In the genomic region with DNA sequence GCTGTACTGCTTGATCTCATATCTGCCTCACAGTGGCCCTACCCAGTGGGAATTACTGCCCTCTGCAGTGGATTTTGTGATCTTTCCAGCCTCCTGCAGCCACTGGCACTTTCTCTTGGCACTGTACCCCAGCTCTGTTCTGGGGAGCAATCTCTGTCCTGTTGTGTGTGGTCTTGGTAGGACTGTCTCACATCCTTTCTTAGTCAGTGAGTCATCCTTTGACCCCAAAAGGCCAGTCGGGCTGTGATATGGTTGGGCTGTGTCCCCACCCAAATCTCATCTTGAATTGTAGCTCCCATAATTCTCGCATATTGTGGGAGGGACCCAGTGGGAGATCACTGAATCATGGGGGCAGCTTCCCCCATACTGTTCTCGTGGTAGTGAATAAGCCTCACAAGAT, we compare ENCODE assay signal across 24 cellular contexts.
DNase-seq lines count a peak whose midpoint lies in the region; ATAC-seq, FAIRE-seq and TF ChIP-seq lines count a peak whose summit lies in the region.
"Had no signal": no experiment of that assay in that cellular context is flagged by ENCODE, and none has a peak within 500 bp of the region (broad histone marks: within the 10 kb centered on the region; RNA-seq: fewer than 3 reads in every experiment).

No MANE protein-coding gene starts in this region.

- H3K9me3 ChIP-seq in A549 (no peaks in the 10 kb centered on the region), HEK293 (ENCODE audit: control insufficient read depth, insufficient read depth, low read depth, low read length) (no peaks in the 10 kb centered on the region), astrocyte (ENCODE audit: insufficient read depth, low read depth, low read length) (no peaks in the 10 kb centered on the region), sigmoid colon (no peaks in the 10 kb centered on the region)
- H3K9me3 ChIP-seq: BLaER1 had no signal

- H3K36me3 ChIP-seq in HEK293 (ENCODE audit: control insufficient read depth in 2 of 2, insufficient read depth in 1 of 2, low read length in 2 of 2) (no peaks in the 10 kb centered on the region), astrocyte (ENCODE audit: insufficient read depth, low read length) (no peaks in the 10 kb centered on the region), mesendoderm (ENCODE audit: control insufficient read depth, insufficient read depth, low read length) (no peaks in the 10 kb centered on the region), sigmoid colon (no peaks in the 10 kb centered on the region)
- H3K36me3 ChIP-seq: BLaER1 had no signal

- H3K4me2 ChIP-seq in A549 (no peak overlapping the region), astrocyte (ENCODE audit: low read length) (no peak overlapping the region), mesendoderm (ENCODE audit: low read length) (no peak overlapping the region)
- H3K4me2 ChIP-seq: BLaER1 had no signal

- no peak overlapping the region for H3K4ac ChIP-seq in mesendoderm (ENCODE audit: low read depth, low read length)

- POLR2A ChIA-PET in A549 (lab: Yijun Ruan, JAX) = interaction anchor here (1.4 kb wide), 1 partner anchor 12 kb away, joined by 6 read pairs; no protein-coding TSS in a partner anchor
- POLR2A ChIA-PET in HEK293 (lab: Yijun Ruan, JAX) = no interaction called here
- POLR2A ChIA-PET in activated CD4-positive, alpha-beta T cell treated with anti-CD3 and anti-CD28 coated beads for 36 hours (lab: Charles Lee) = interaction anchor here (0.5 kb wide), 1 partner anchor 513 kb away, joined by 3 read pairs; no protein-coding TSS in a partner anchor

- ATAC-seq in A549 = no peak
- no peak for ATAC-seq in activated CD4-positive, CD25-positive, alpha-beta regulatory T cell treated with anti-CD3 and anti-CD28 coated beads, Interleukin-2, amount 50 U/mL, for 24 hours
- ATAC-seq in activated CD4-positive, alpha-beta T cell treated with anti-CD3 and anti-CD28 coated beads for 36 hours = no peak
- ATAC-seq: CD8-positive, alpha-beta T cell; SK-N-SH treated with all-trans-retinoic acid at 6 μM for 48 hours had no signal

- H3K18ac ChIP-seq in mesendoderm (ENCODE audit: low read length) = no peak overlapping the region

- H3K4me3 ChIP-seq in A549 = no peak overlapping the region
- no peak overlapping the region for H3K4me3 ChIP-seq in HEK293 (ENCODE audit: low read depth, low read length)
- H3K4me3 ChIP-seq in astrocyte (ENCODE audit: insufficient read depth, low read depth, low read length) = no peak overlapping the region
- no peak overlapping the region for H3K4me3 ChIP-seq in mesendoderm (ENCODE audit: low read length)
- no peak overlapping the region for H3K4me3 ChIP-seq in sigmoid colon
- H3K4me3 ChIP-seq: BLaER1 had no signal

- H3K27me3 ChIP-seq in astrocyte (ENCODE audit: insufficient read depth, low read length) = no peaks in the 10 kb centered on the region
- H3K27me3 ChIP-seq in mesendoderm (ENCODE audit: insufficient read depth, low read length, poor library complexity) = no peaks in the 10 kb centered on the region
- no peaks in the 10 kb centered on the region for H3K27me3 ChIP-seq in sigmoid colon
- H3K27me3 ChIP-seq: BLaER1 had no signal

- no peaks in the 10 kb centered on the region for H4K20me1 ChIP-seq in astrocyte (ENCODE audit: insufficient read depth, low read length)
- H4K20me1 ChIP-seq: BLaER1 had no signal

- intact Hi-C loops in sigmoid colon (cut with DNase I) = loop anchor here (10.0 kb wide), 1 partner anchor 124 kb away; no protein-coding TSS in a partner anchor
- intact Hi-C loops in activated CD4-positive, alpha-beta T cell treated with anti-CD3 and anti-CD28 coated beads for 36 hours (cut with DNase I, micrococcal nuclease) = no loop called here

- H2AFZ ChIP-seq in astrocyte (ENCODE audit: low read depth, low read length) = no peak overlapping the region

- H2BK15ac ChIP-seq in mesendoderm (replicated peaks; ENCODE audit: low read depth) = no peak overlapping the region

- no peak overlapping the region for H4K5ac ChIP-seq in mesendoderm (ENCODE audit: low read length)

- TF ChIP-seq CTCF in A549 (IDR thresholded peaks at IDR 0.05) (no peak), HEK293 (tag by site-specific recombination; IDR thresholded peaks at IDR 0.05) (no peak), astrocyte (IDR thresholded peaks at IDR 0.05; ENCODE audit: insufficient read depth, low read depth, low read length) (no peak), sigmoid colon (IDR thresholded peaks at IDR 0.05) (no peak)

- H3K79me1 ChIP-seq in mesendoderm (ENCODE audit: low read length) = no peaks in the 10 kb centered on the region

- H3K27me3 Mint-ChIP-seq in astrocyte (ENCODE audit: low read depth, unreplicated experiment) = no peaks in the 10 kb centered on the region
- H3K27me3 Mint-ChIP-seq in activated CD4-positive, alpha-beta T cell treated with anti-CD3 and anti-CD28 coated beads for 36 hours = no peaks in the 10 kb centered on the region

- no peak overlapping the region for H2BK5ac ChIP-seq in mesendoderm (ENCODE audit: low read length)

- H2BK120ac ChIP-seq in mesendoderm (ENCODE audit: low read depth, low read length) = no peak overlapping the region

- no peaks in the 10 kb centered on the region for H3K36me3 Mint-ChIP-seq in astrocyte (ENCODE audit: low read depth, unreplicated experiment)
- H3K36me3 Mint-ChIP-seq in activated CD4-positive, alpha-beta T cell treated with anti-CD3 and anti-CD28 coated beads for 36 hours (ENCODE audit: low read depth) = no peaks in the 10 kb centered on the region
- H3K36me3 Mint-ChIP-seq: CD8-positive, alpha-beta T cell had no signal

- peaks cover 21% of the 10 kb centered on the region for H3K4me1 ChIP-seq in A549
- no peaks in the 10 kb centered on the region for H3K4me1 ChIP-seq in HEK293 (ENCODE audit: control insufficient read depth, insufficient read depth, low read length)
- H3K4me1 ChIP-seq in astrocyte (ENCODE audit: insufficient read depth, low read length) = no peaks in the 10 kb centered on the region
- no peaks in the 10 kb centered on the region for H3K4me1 ChIP-seq in mesendoderm (ENCODE audit: control insufficient read depth, low read depth, low read length)
- peaks cover 0 to 31% (median 23%) of the 10 kb centered on the region in 4 donors for H3K4me1 ChIP-seq in sigmoid colon
- H3K4me1 ChIP-seq: BLaER1 had no signal

- no peak for TF ChIP-seq EP300 in A549 (IDR thresholded peaks at IDR 0.05)
- no peak for TF ChIP-seq EP300 in sigmoid colon (IDR thresholded peaks at IDR 0.05)

- 0 out of 5 replicates have a peak, but pooled peaks of 1 of the 2 experiments have one; percentile 16 for TF ChIP-seq RAD21 in A549 (conservative IDR thresholded peaks at IDR 0.05 in 1 of 2, IDR thresholded peaks at IDR 0.05 in 1 of 2)

- H3K27ac ChIP-seq in A549 = peak overlapping the region in 1 of 2 experiments; percentile 47; a peak in 2 of 6 replicates
- H3K27ac ChIP-seq in HEK293 (ENCODE audit: extremely low read depth, low read depth, low read length) = no peak overlapping the region
- H3K27ac ChIP-seq in astrocyte (ENCODE audit: low read depth, low read length) = no peak overlapping the region
- no peak overlapping the region for H3K27ac ChIP-seq in mesendoderm (ENCODE audit: low read depth, low read length)
- H3K27ac ChIP-seq in sigmoid colon = no peak overlapping the region
- H3K27ac ChIP-seq: BLaER1, HL-60 had no signal

- FAIRE-seq in A549 (lab: Jason Lieb, UNC) (no peak), astrocyte (lab: Jason Lieb, UNC) (no peak)
- FAIRE-seq: A204.1, GM12891, HTR-8/SVneo had no signal

- H3K4me1 Mint-ChIP-seq in astrocyte (ENCODE audit: low read depth, unreplicated experiment) = peaks cover 21% of the 10 kb centered on the region
- H3K4me1 Mint-ChIP-seq in activated CD4-positive, alpha-beta T cell treated with anti-CD3 and anti-CD28 coated beads for 36 hours = no peaks in the 10 kb centered on the region

- H4K8ac ChIP-seq in mesendoderm (ENCODE audit: low read depth, low read length) = no peak overlapping the region

- DNase-seq in A549 (ENCODE audit: low read depth in 1 of 2, low spot score in 1 of 2) (no peak), astrocyte (ENCODE audit: low read depth) (no peak), mesendoderm (no peak), sigmoid colon (no peak)
- DNase-seq in stimulated activated naive CD4-positive, alpha-beta T cell treated with Interleukin-2 at 50 U/mL for 16 hours (lab: John Stamatoyannopoulos, UW) = no peak
- DNase-seq in activated CD4-positive, alpha-beta T cell treated with anti-CD3 and anti-CD28 coated beads for 36 hours = no peak
- DNase-seq: Calu3; CD8-positive, alpha-beta T cell; H7; NCI-H1105; NCI-H2081 treated with DMSO at 0.1 percent for 48 hours; NCI-H510A treated with DMSO at 0.1 percent for 48 hours; NCI-H774; OCI-M1; RPMI8226; SHP77 treated with DMSO at 0.1 percent for 48 hours had no signal

- 79% methylated on average over 3 of the region's 3 CpGs for WGBS in A549 (ENCODE audit: missing lambda C conversion rate)
- no CpG with 5 or more reads among the region's 3 CpGs for WGBS in mesendoderm (ENCODE audit: extremely low coverage, insufficient coverage, low lambda C conversion rate)
- WGBS in sigmoid colon, 2 donors = 88% methylated on average over 3 of the region's 3 CpGs

- H3K9ac ChIP-seq in astrocyte (ENCODE audit: low read length) = no peak overlapping the region
- no peak overlapping the region for H3K9ac ChIP-seq in mesendoderm (ENCODE audit: low read length)
- H3K9ac ChIP-seq: BLaER1 had no signal

- H3K27ac Mint-ChIP-seq in astrocyte (ENCODE audit: unreplicated experiment) = peak overlapping the region; percentile 58
- no peak overlapping the region for H3K27ac Mint-ChIP-seq in activated CD4-positive, alpha-beta T cell treated with anti-CD3 and anti-CD28 coated beads for 36 hours
- H3K27ac Mint-ChIP-seq: CD8-positive, alpha-beta T cell had no signal

- peak overlapping the region; percentile 6 for H3K23ac ChIP-seq in mesendoderm (ENCODE audit: low read length)

- H3K9me3 Mint-ChIP-seq in astrocyte (ENCODE audit: unreplicated experiment) = peaks cover 2% of the 10 kb centered on the region
- H3K9me3 Mint-ChIP-seq in activated CD4-positive, alpha-beta T cell treated with anti-CD3 and anti-CD28 coated beads for 36 hours (ENCODE audit: low read depth) = no peaks in the 10 kb centered on the region
- H3K9me3 Mint-ChIP-seq: CD8-positive, alpha-beta T cell had no signal

- CTCF ChIA-PET in A549 (lab: Yijun Ruan, JAX) (interaction anchor here (1.0 to 3.0 kb wide), 5 partner anchors 8 to 139 kb away, joined by 3 to 15 read pairs (median 4); a partner anchor contains a TSS), HEK293 (lab: Yijun Ruan, JAX) (no interaction called here)
- CTCF ChIA-PET in activated CD4-positive, alpha-beta T cell treated with anti-CD3 and anti-CD28 coated beads for 36 hours (lab: Charles Lee) = no interaction called here

- H3K79me2 ChIP-seq in astrocyte (ENCODE audit: insufficient read depth, low read length) = no peaks in the 10 kb centered on the region
- no peaks in the 10 kb centered on the region for H3K79me2 ChIP-seq in mesendoderm (ENCODE audit: control insufficient read depth, insufficient read depth, low read length)

- no peak overlapping the region for H3K4me3 Mint-ChIP-seq in astrocyte (ENCODE audit: unreplicated experiment)
- H3K4me3 Mint-ChIP-seq in activated CD4-positive, alpha-beta T cell treated with anti-CD3 and anti-CD28 coated beads for 36 hours = no peak overlapping the region
- H3K4me3 Mint-ChIP-seq: CD8-positive, alpha-beta T cell had no signal

- TF ChIP-seq POLR2A in A549 (IDR thresholded peaks at IDR 0.05; ENCODE audit: low read length) (no peak), sigmoid colon (IDR thresholded peaks at IDR 0.05) (no peak)

- no peak overlapping the region for H3K56ac ChIP-seq in mesendoderm (ENCODE audit: low read length)

- H2AK5ac ChIP-seq in mesendoderm (ENCODE audit: low read length) = no peak overlapping the region
